Comparison of ENCODE assay signal across 8 cellular contexts in the genomic region with DNA sequence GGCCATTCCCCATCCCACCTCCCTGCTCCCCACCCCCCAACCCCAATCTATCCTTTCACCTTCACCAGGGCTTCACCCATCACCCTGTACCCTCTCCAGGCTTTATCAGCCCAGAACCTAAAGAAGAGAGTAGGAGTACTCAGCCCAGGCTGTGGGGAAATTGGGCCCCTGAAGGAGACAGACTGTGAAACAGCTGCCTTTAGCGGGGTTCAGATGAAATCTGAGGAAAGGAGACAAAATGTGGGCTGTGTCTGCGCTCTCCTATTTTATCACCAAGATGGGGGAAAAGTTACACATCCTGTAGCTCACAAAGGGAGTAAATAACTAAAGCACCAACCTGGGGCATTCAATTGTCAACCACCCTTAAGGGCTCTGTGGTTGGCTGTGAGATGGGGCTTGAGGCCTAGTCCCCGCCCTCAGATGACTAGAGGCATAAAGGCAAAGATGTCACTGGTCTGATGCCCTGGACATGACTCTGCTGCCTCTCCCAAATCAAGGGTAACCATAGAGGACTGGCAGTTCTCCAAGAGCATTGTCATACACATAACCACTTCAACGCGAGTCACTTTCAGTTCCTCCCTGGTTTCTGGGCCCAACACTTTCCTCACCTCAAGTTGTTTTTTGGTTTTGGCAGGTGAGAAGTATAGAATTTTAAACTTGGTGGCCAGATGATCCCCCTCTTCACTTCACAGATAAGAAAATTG. TPM values are rescaled to one million over a fixed set of nuclear protein-coding genes. Genes with fewer than 3 reads are reported as not detected.
DNase-seq lines count a peak whose midpoint lies in the region; ATAC-seq lines count a peak whose summit lies in the region.

No MANE protein-coding gene starts in this region.

- H3K79me1 ChIP-seq in mesendoderm (ENCODE audit: low read length) = no peaks in the 10 kb centered on the region

- no peak overlapping the region for H3K18ac ChIP-seq in mesendoderm (ENCODE audit: low read length)

- no peak overlapping the region for H3K4me2 ChIP-seq in mesendoderm (ENCODE audit: low read length)

- no peaks in the 10 kb centered on the region for H3K4me1 ChIP-seq in mesendoderm (ENCODE audit: control insufficient read depth, low read depth, low read length)

- H4K8ac ChIP-seq in mesendoderm (ENCODE audit: low read depth, low read length) = no peak overlapping the region

- no peak overlapping the region for H3K4me3 Mint-ChIP-seq in activated CD8-positive, alpha-beta memory T cell treated with anti-CD3 and anti-CD28 coated beads, Interleukin-2, amount 10 ng/mL, durations not matched to agents 7 days and 5 days

- no peak overlapping the region for H3K4ac ChIP-seq in mesendoderm (ENCODE audit: low read depth, low read length)

- H3K36me3 ChIP-seq in mesendoderm (ENCODE audit: control insufficient read depth, insufficient read depth, low read length) = peaks cover 10% of the 10 kb centered on the region

- ATAC-seq in GM18520 (IDR thresholded peaks at IDR 0.05; ENCODE audit: unreplicated experiment) (peak; percentile 95), HG02759 (IDR thresholded peaks at IDR 0.05; ENCODE audit: unreplicated experiment) (peak; percentile 95)
- peak; percentile 93 for ATAC-seq in activated CD8-positive, alpha-beta memory T cell treated with anti-CD3 and anti-CD28 coated beads, Interleukin-2, amount 10 ng/mL, durations not matched to agents 7 days and 5 days

- H3K27ac Mint-ChIP-seq in activated CD8-positive, alpha-beta memory T cell treated with anti-CD3 and anti-CD28 coated beads, Interleukin-2, amount 10 ng/mL, durations not matched to agents 7 days and 5 days = peak overlapping the region; percentile 74

- H2BK15ac ChIP-seq in mesendoderm (replicated peaks; ENCODE audit: low read depth) = no peak overlapping the region

- H3K9ac ChIP-seq in mesendoderm (ENCODE audit: low read length) = no peak overlapping the region

- H2BK120ac ChIP-seq in mesendoderm (ENCODE audit: low read depth, low read length) = no peak overlapping the region

- peaks cover 21% of the 10 kb centered on the region for H3K36me3 Mint-ChIP-seq in activated CD8-positive, alpha-beta memory T cell treated with anti-CD3 and anti-CD28 coated beads, Interleukin-2, amount 10 ng/mL, durations not matched to agents 7 days and 5 days

- peaks cover 22% of the 10 kb centered on the region for H3K4me1 Mint-ChIP-seq in activated CD8-positive, alpha-beta memory T cell treated with anti-CD3 and anti-CD28 coated beads, Interleukin-2, amount 10 ng/mL, durations not matched to agents 7 days and 5 days

- H3K9me3 Mint-ChIP-seq in activated CD8-positive, alpha-beta memory T cell treated with anti-CD3 and anti-CD28 coated beads, Interleukin-2, amount 10 ng/mL, durations not matched to agents 7 days and 5 days (ENCODE audit: low read depth) = no peaks in the 10 kb centered on the region

- no peak overlapping the region for H4K5ac ChIP-seq in mesendoderm (ENCODE audit: low read length)

- H3K56ac ChIP-seq in mesendoderm (ENCODE audit: low read length) = no peak overlapping the region

- CTCF ChIA-PET in activated CD8-positive, alpha-beta memory T cell treated with anti-CD3 and anti-CD28 coated beads, Interleukin-2, amount 10 ng/mL, durations not matched to agents 7 days and 5 days (lab: Charles Lee) = interaction anchor here (1.1 to 5.5 kb wide), 4 partner anchors 139 to 182 kb away, joined by 3 to 26 read pairs (median 14); a partner anchor contains a TSS

- no peak overlapping the region for H2AK5ac ChIP-seq in mesendoderm (ENCODE audit: low read length)

- DNase-seq in NCI-H2107 treated with DMSO at 0.1 percent for 48 hours (lab: John Stamatoyannopoulos, UW; ENCODE audit: unreplicated experiment) = peak; percentile 68
- DNase-seq in activated CD8-positive, alpha-beta memory T cell treated with anti-CD3 and anti-CD28 coated beads, Interleukin-2, amount 10 ng/mL, durations not matched to agents 7 days and 5 days = peak; percentile 87
- DNase-seq in fibroblast of gingiva (ENCODE audit: low read depth) = peak; percentile 78
- peak; percentile 67 for DNase-seq in skeletal muscle cell (ENCODE audit: low read depth)
- DNase-seq in NCI-H1436 (lab: John Stamatoyannopoulos, UW) = no peak
- DNase-seq in mesendoderm = no peak

- no peak overlapping the region for H3K23ac ChIP-seq in mesendoderm (ENCODE audit: low read length)

- no peaks in the 10 kb centered on the region for H3K27me3 ChIP-seq in mesendoderm (ENCODE audit: insufficient read depth, low read length, poor library complexity)

- no peak overlapping the region for H2BK5ac ChIP-seq in mesendoderm (ENCODE audit: low read length)

- WGBS in mesendoderm (ENCODE audit: extremely low coverage, insufficient coverage, low lambda C conversion rate) = no CpG with 5 or more reads among the region's 5 CpGs

- H3K27me3 Mint-ChIP-seq in activated CD8-positive, alpha-beta memory T cell treated with anti-CD3 and anti-CD28 coated beads, Interleukin-2, amount 10 ng/mL, durations not matched to agents 7 days and 5 days = no peaks in the 10 kb centered on the region

- H3K79me2 ChIP-seq in mesendoderm (ENCODE audit: control insufficient read depth, insufficient read depth, low read length) = no peaks in the 10 kb centered on the region

- H3K4me3 ChIP-seq in skeletal muscle cell (ENCODE audit: low read depth, low read length) = no peak overlapping the region
- H3K4me3 ChIP-seq in mesendoderm (ENCODE audit: low read length) = no peak overlapping the region

- H3K27ac ChIP-seq in mesendoderm (ENCODE audit: low read depth, low read length) = no peak overlapping the region

RNA-seq across cellular contexts. Expression of a gene that starts 30.0 kb away (rescaled TPM):
- 10 to 100 TPM; 39.8 to 43.0 TPM for total RNA-seq in activated CD8-positive, alpha-beta memory T cell treated with anti-CD3 and anti-CD28 coated beads, Interleukin-2, amount 10 ng/mL, durations not matched to agents 7 days and 5 days
- polyA plus RNA-seq in mesendoderm (2013, experiment 1 of 2) = 20.2 TPM
- 18.8 TPM for polyA plus RNA-seq in mesendoderm (2013, experiment 2 of 2)

Comparison
In these comparisons a context has a peak if more than half of its experiments do, and no peak if none do; other contexts are left out.
1. DNase-seq: peak in NCI-H2107 treated with DMSO at 0.1 percent for 48 hours (single experiment), activated CD8-positive, alpha-beta memory T cell treated with anti-CD3 and anti-CD28 coated beads, Interleukin-2, amount 10 ng/mL, durations not matched to agents 7 days and 5 days (single experiment), fibroblast of gingiva (single experiment) and skeletal muscle cell (single experiment); none in NCI-H1436 (single experiment) and mesendoderm (single experiment).
2. Peak in every context shown above with its lines, with median percentiles within 50 percentile points of each other: ATAC-seq.